In genomic region chr14:51093371-51094281, GRCh38 we compare ENCODE assay signal across 8 cellular contexts. TPM values are rescaled to one million over a fixed set of nuclear protein-coding genes. Genes with fewer than 3 reads are reported as not detected.
DNase-seq lines count a peak whose midpoint lies in the region; ATAC-seq, FAIRE-seq and TF ChIP-seq lines count a peak whose summit lies in the region.
"Had no signal": no experiment of that assay in that cellular context is flagged by ENCODE, and none has a peak within 500 bp of the region (broad histone marks: within the 10 kb centered on the region; RNA-seq: fewer than 3 reads in every experiment).

No MANE protein-coding gene starts in this region.

- no peak for FAIRE-seq in frontal cortex (lab: Jason Lieb, UNC)

- no peak for ATAC-seq in HG03196 (IDR thresholded peaks at IDR 0.05; ENCODE audit: unreplicated experiment)

- peaks cover 26% of the 10 kb centered on the region for H3K4me1 Mint-ChIP-seq in activated T-cell treated with anti-CD3 and anti-CD28 coated beads, Interleukin-2, amount 50 U/mL, for 24 hours (ENCODE audit: low read depth)

- H3K4me1 ChIP-seq in HAP-1 (peaks cover 50% of the 10 kb centered on the region), parathyroid adenoma (peaks cover 4% of the 10 kb centered on the region), vagina (peaks cover 23% of the 10 kb centered on the region)

- intact Hi-C loops in vagina (cut with DNase I) = no loop called here

- H3K9me3 ChIP-seq in HAP-1 (no peaks in the 10 kb centered on the region), parathyroid adenoma (ENCODE audit: control insufficient read depth, low read length) (no peaks in the 10 kb centered on the region), vagina (no peaks in the 10 kb centered on the region)

- in situ Hi-C loops in HAP-1 (cut with MboI; ENCODE audit: low sequenced_read_pairs) = loop anchor here (5.0 kb wide), 1 partner anchor 106 kb away; no protein-coding TSS in a partner anchor

- H3K36me3 ChIP-seq in HAP-1 (replicated peaks) (no peaks in the 10 kb centered on the region), parathyroid adenoma (ENCODE audit: control insufficient read depth, insufficient read depth, low read length) (no peaks in the 10 kb centered on the region), vagina (no peaks in the 10 kb centered on the region)

- TF ChIP-seq CTCF in parathyroid adenoma (IDR thresholded peaks at IDR 0.05) (peak; percentile 53), vagina (IDR thresholded peaks at IDR 0.05) (no peak)

- H3K9ac ChIP-seq in parathyroid adenoma = no peak overlapping the region

- peak overlapping the region; percentile 86 for H2AFZ ChIP-seq in parathyroid adenoma

- no peaks in the 10 kb centered on the region for H3K79me2 ChIP-seq in parathyroid adenoma

- peak overlapping the region; percentile 9 for H3K4me2 ChIP-seq in parathyroid adenoma (ENCODE audit: low read length)

- H3K27ac Mint-ChIP-seq in activated T-cell treated with anti-CD3 and anti-CD28 coated beads, Interleukin-2, amount 50 U/mL, for 24 hours = no peak overlapping the region

- H3K4me3 Mint-ChIP-seq in activated T-cell treated with anti-CD3 and anti-CD28 coated beads, Interleukin-2, amount 50 U/mL, for 24 hours = peak overlapping the region; percentile 82

- H3K36me3 Mint-ChIP-seq in activated T-cell treated with anti-CD3 and anti-CD28 coated beads, Interleukin-2, amount 50 U/mL, for 24 hours (ENCODE audit: low read depth) = no peaks in the 10 kb centered on the region
- H3K36me3 Mint-ChIP-seq: activated naive CD4-positive, alpha-beta T cell treated with anti-CD3 and anti-CD28 coated beads, Interleukin-2, amount 50 U/mL, for 72 hours had no signal

- no peaks in the 10 kb centered on the region for H3K9me3 Mint-ChIP-seq in activated T-cell treated with anti-CD3 and anti-CD28 coated beads, Interleukin-2, amount 50 U/mL, for 24 hours
- H3K9me3 Mint-ChIP-seq: activated naive CD4-positive, alpha-beta T cell treated with anti-CD3 and anti-CD28 coated beads, Interleukin-2, amount 50 U/mL, for 72 hours had no signal

- TF ChIP-seq POLR2A in vagina (IDR thresholded peaks at IDR 0.05) = no peak

- peak overlapping the region; percentile 63 for H3K4me3 ChIP-seq in HAP-1
- no peak overlapping the region for H3K4me3 ChIP-seq in parathyroid adenoma (ENCODE audit: low read depth, low read length)
- peak overlapping the region; percentile 60 to 78 for H3K4me3 ChIP-seq in vagina

- peaks cover 33% of the 10 kb centered on the region for H3K27me3 Mint-ChIP-seq in activated T-cell treated with anti-CD3 and anti-CD28 coated beads, Interleukin-2, amount 50 U/mL, for 24 hours

- H3K27me3 ChIP-seq in HAP-1 (ENCODE audit: low read depth) = no peaks in the 10 kb centered on the region
- H3K27me3 ChIP-seq in parathyroid adenoma (ENCODE audit: control insufficient read depth, insufficient read depth, low read length) = peaks cover 10% of the 10 kb centered on the region
- no peaks in the 10 kb centered on the region for H3K27me3 ChIP-seq in vagina

- DNase-seq in HAP-1 (ENCODE audit: low spot score in 2 of 2) = peak; percentile 73 to 93
- peak; percentile 79 for DNase-seq in NCI-H524 treated with DMSO at 0.1 percent for 48 hours (lab: John Stamatoyannopoulos, UW)
- DNase-seq in activated T-cell treated with anti-CD3 and anti-CD28 coated beads, Interleukin-2, amount 50 U/mL, for 24 hours = peak; percentile 72
- DNase-seq in frontal cortex (ENCODE audit: low spot score in 2 of 2) = peak; percentile 43 to 50
- DNase-seq in vagina (ENCODE audit: extremely low spot score in 2 of 2) = no peak

- H3K27ac ChIP-seq in parathyroid adenoma (peak overlapping the region; percentile 21), vagina (peak overlapping the region; percentile 51)

RNA-seq across cellular contexts. Expression of gene TRIM9, which starts 1.3 kb away (rescaled TPM):
- total RNA-seq in frontal cortex = 28.5 TPM
- total RNA-seq in vagina = 2.2 TPM

Comparison
In these comparisons a context has a peak if more than half of its experiments do, and no peak if none do; other contexts are left out.
1. DNase-seq: peak in HAP-1 (2 of 2), NCI-H524 treated with DMSO at 0.1 percent for 48 hours (single experiment), activated T-cell treated with anti-CD3 and anti-CD28 coated beads, Interleukin-2, amount 50 U/mL, for 24 hours (single experiment) and frontal cortex (2 of 2); none in vagina (0 of 2).